ENCODE assay signal across 9 cellular contexts in the genomic region with DNA sequence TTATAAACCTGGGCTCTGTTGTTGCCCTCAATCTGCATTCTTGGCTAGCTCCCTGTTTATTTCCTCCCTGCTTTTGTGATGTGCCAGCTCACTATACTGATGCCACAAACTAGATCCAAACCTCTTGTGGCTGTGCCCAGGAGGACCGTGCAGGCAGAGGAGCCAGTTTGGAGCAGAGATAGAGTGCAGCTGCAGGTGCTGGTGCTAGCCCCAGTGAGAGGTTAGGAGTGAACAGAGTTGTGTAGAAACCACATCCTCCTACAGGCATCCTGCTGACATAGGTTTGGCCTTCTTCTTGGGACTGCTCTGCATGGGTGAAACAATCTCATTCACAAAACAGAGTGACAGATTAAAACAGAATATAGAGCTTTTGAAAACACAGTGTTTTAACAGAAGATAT. TPM values are rescaled to one million over a fixed set of nuclear protein-coding genes. Genes with fewer than 3 reads are reported as not detected.
A peak's percentile ranks its signal among the peaks of the same experiment; 100 is the strongest.
DNase-seq lines count a peak whose midpoint lies in the region; ATAC-seq lines count a peak whose summit lies in the region.
"Had no signal": no experiment of that assay in that cellular context is flagged by ENCODE, and none has a peak within 500 bp of the region (broad histone marks: within the 10 kb centered on the region; RNA-seq: fewer than 3 reads in every experiment).

No MANE protein-coding gene starts in this region.

- peak overlapping the region; percentile 61 to 82 (median 74) for H3K4me3 Mint-ChIP-seq in naive thymus-derived CD8-positive, alpha-beta T cell
- H3K4me3 Mint-ChIP-seq: brain had no signal

- intact Hi-C loops in aorta (cut with DNase I) = loop anchor here in 1 of 2 donors (5.0 kb wide), 1 partner anchor 67 kb away; no protein-coding TSS in a partner anchor

- peak; percentile 33 for DNase-seq in UCSD-AML1 (lab: John Stamatoyannopoulos, UW; ENCODE audit: unreplicated experiment)
- peak in 9 of 10 donors; percentile 10 to 78 (median 64) for DNase-seq in naive thymus-derived CD8-positive, alpha-beta T cell
- DNase-seq in aorta = no peak
- no peak for DNase-seq in midbrain (lab: John Stamatoyannopoulos, UW)
- no peak for DNase-seq in DMS114 treated with DMSO at 0.1 percent for 48 hours (lab: John Stamatoyannopoulos, UW; ENCODE audit: unreplicated experiment)
- DNase-seq in nucleus accumbens (lab: John Stamatoyannopoulos, UW) = no peak

- ATAC-seq in GM18867 (IDR thresholded peaks at IDR 0.05; ENCODE audit: unreplicated experiment) (peak; percentile 92), HG02884 (IDR thresholded peaks at IDR 0.05; ENCODE audit: unreplicated experiment) (peak; percentile 91), aorta (ENCODE audit: low FRiP score) (no peak)
- ATAC-seq in naive thymus-derived CD8-positive, alpha-beta T cell = peak; percentile 99 to 100

- H3K4me3 ChIP-seq in aorta (ENCODE audit: low read length in 2 of 2) = no peak overlapping the region

- WGBS in aorta, 2 donors = 25 to 31% methylated on average over 1 of the region's 1 CpG

- no peaks in the 10 kb centered on the region for H3K9me3 ChIP-seq in aorta (ENCODE audit: control insufficient read depth, low read length)

- H3K4me1 Mint-ChIP-seq in naive thymus-derived CD8-positive, alpha-beta T cell = peaks cover 25 to 67% (median 56%) of the 10 kb centered on the region in 4 donors

- peak overlapping the region; percentile 49 to 95 (median 90) for H3K27ac Mint-ChIP-seq in naive thymus-derived CD8-positive, alpha-beta T cell
- H3K27ac Mint-ChIP-seq: brain had no signal

- no peaks in the 10 kb centered on the region for H3K36me3 Mint-ChIP-seq in naive thymus-derived CD8-positive, alpha-beta T cell
- H3K36me3 Mint-ChIP-seq: brain had no signal

- H3K4me1 ChIP-seq in aorta (ENCODE audit: control insufficient read depth in 1 of 2, insufficient read depth in 2 of 2, low read length in 2 of 2) = no peaks in the 10 kb centered on the region

- no peak overlapping the region for H3K27ac ChIP-seq in aorta (ENCODE audit: low read depth in 1 of 2, low read length in 2 of 2)

- no peaks in the 10 kb centered on the region for H3K27me3 Mint-ChIP-seq in naive thymus-derived CD8-positive, alpha-beta T cell

- H3K36me3 ChIP-seq in aorta (ENCODE audit: control insufficient read depth in 1 of 2, insufficient read depth in 2 of 2, low read length in 1 of 2) = no peaks in the 10 kb centered on the region

- peaks cover 0 to 2% (median 0%) of the 10 kb centered on the region in 9 donors for H3K9me3 Mint-ChIP-seq in naive thymus-derived CD8-positive, alpha-beta T cell
- H3K9me3 Mint-ChIP-seq: brain had no signal

- H3K27me3 ChIP-seq in aorta (ENCODE audit: control insufficient read depth in 1 of 2, insufficient read depth in 2 of 2, low read length in 1 of 2) = no peaks in the 10 kb centered on the region

- POLR2A ChIA-PET in naive thymus-derived CD8-positive, alpha-beta T cell (lab: Charles Lee) = interaction anchor here (0.5 to 1.3 kb wide), 5 partner anchors 9 to 466 kb away, joined by 3 to 8 read pairs (median 5); no protein-coding TSS in a partner anchor

RNA-seq across cellular contexts. Expression of a gene that starts 25.7 kb away (rescaled TPM):
- total RNA-seq in naive thymus-derived CD8-positive, alpha-beta T cell = under 1 TPM; 0.29 to 0.49 TPM
- polyA plus RNA-seq in naive thymus-derived CD8-positive, alpha-beta T cell = 1 to 10 TPM in 2 of 3 donors, under 1 TPM in 1; 0.88 to 8.0 (median 1.1) TPM
- under 1 TPM; 0.19 to 0.48 TPM for total RNA-seq in aorta
- polyA plus RNA-seq in aorta = under 1 TPM in 1 of 2 donors, not detected in 1; 0.88 TPM

Comparison
In these comparisons a context has a peak if more than half of its experiments do, and no peak if none do; other contexts are left out.
1. DNase-seq: peak in UCSD-AML1 (single experiment) and naive thymus-derived CD8-positive, alpha-beta T cell (9 of 10); none in aorta (0 of 2), midbrain (single experiment), DMS114 treated with DMSO at 0.1 percent for 48 hours (single experiment) and nucleus accumbens (0 of 56).